9 cellular contexts compared by ENCODE assay signal in the genomic region with DNA sequence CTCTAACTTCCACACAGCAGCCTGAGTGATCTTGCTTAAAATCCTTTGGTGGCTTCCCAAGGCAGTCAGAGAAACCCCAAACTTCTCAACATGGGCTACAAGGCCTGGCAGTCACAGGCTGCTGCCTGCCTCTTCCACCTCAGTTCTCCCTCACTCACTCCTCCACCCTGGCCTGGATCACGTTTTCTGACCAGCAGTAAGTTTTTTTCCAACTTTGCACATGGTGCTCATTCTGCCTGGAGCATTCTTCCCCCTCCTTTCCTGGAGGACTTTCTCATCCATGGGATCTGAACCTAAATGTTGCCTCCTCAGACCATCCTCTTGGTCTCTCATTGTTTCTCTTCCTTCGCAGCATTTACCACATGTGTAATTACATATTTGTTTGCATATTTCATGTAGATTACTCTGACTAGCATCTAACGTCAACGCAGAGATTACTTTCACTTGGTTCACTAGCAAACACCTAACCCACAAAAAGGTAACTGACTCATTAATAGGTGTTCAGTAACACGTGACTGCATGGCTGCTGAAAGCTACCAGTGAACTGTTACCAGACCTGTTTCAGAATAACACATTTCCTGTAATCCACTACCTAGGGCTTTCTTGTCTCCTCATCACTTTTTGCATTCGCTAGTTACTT. TPM values are rescaled to one million over a fixed set of nuclear protein-coding genes. Genes with fewer than 3 reads are reported as not detected.
DNase-seq lines count a peak whose midpoint lies in the region; ATAC-seq, FAIRE-seq and TF ChIP-seq lines count a peak whose summit lies in the region.
"Had no signal": no experiment of that assay in that cellular context is flagged by ENCODE, and none has a peak within 500 bp of the region (broad histone marks: within the 10 kb centered on the region; RNA-seq: fewer than 3 reads in every experiment).

No MANE protein-coding gene starts in this region.

- no peak overlapping the region for H3K4me3 ChIP-seq in small intestine (ENCODE audit: low read depth in 1 of 2, low read length in 2 of 2)

- peak; percentile 57 for ATAC-seq in HG03457 (IDR thresholded peaks at IDR 0.05; ENCODE audit: unreplicated experiment)

- no peak for TF ChIP-seq CTCF in D721Med (IDR thresholded peaks at IDR 0.05; ENCODE audit: insufficient read depth, missing control alignments)

- 49 to 53% (median 53%) methylated on average over 6 of the region's 6 CpGs for WGBS in small intestine, 3 donors

- FAIRE-seq in small intestine (lab: Jason Lieb, UNC), result no peak
- no peak for FAIRE-seq in D721Med (lab: Jason Lieb, UNC)

- H3K9me3 ChIP-seq in small intestine (ENCODE audit: control insufficient read depth, low read depth), result no peaks in the 10 kb centered on the region

- peak; percentile 25 for DNase-seq in stimulated activated CD8-positive, alpha-beta memory T cell treated with anti-CD3 and anti-CD28 coated beads, Interleukin-12 subunit alpha, Interleukin-12 subunit beta, amount 100 ng/mL, for 1 hour (ENCODE audit: low read depth)
- DNase-seq in stimulated activated CD8-positive, alpha-beta memory T cell treated with anti-CD3 and anti-CD28 coated beads, Interleukin-4, amount 100 ng/mL, for 48 hours, result no peak
- DNase-seq in activated T-helper 9 cell treated with anti-CD3 and anti-CD28 coated beads, Interleukin-2, amount 50 U/mL, for 16 hours (ENCODE audit: low read depth), result peak; percentile 31
- DNase-seq in small intestine, result peak; percentile 63
- no peak for DNase-seq in D721Med (ENCODE audit: insufficient read length, low spot score)
- no peak for DNase-seq in nucleus accumbens (lab: John Stamatoyannopoulos, UW)
- DNase-seq in DMS 273 treated with DMSO at 0.1 percent for 48 hours (lab: John Stamatoyannopoulos, UW), result no peak

- peaks cover 14 to 19% of the 10 kb centered on the region in 2 donors for H3K4me1 ChIP-seq in small intestine (ENCODE audit: control insufficient read depth in 2 of 2, insufficient read depth in 1 of 2, low read depth in 1 of 2, low read length in 1 of 2)

- H3K36me3 ChIP-seq in small intestine (ENCODE audit: control insufficient read depth in 2 of 2, insufficient read depth in 2 of 2, low read length in 2 of 2), result peaks cover 0 to 4% of the 10 kb centered on the region in 2 donors

- peak overlapping the region; percentile 36 to 85 for H3K27ac ChIP-seq in small intestine (ENCODE audit: low read depth in 1 of 2, low read length in 1 of 2)
- H3K27ac ChIP-seq: C4-2B had no signal

- H3K27me3 ChIP-seq in small intestine (ENCODE audit: control insufficient read depth in 2 of 2, insufficient read depth in 2 of 2, low read length in 2 of 2), result no peaks in the 10 kb centered on the region

RNA-seq across cellular contexts. Expression of a gene that starts 17.1 kb away (rescaled TPM):
- 10 to 100 TPM; 19.8 to 30.0 (median 27.3) TPM for polyA plus RNA-seq in small intestine

Comparison
In these comparisons a context has a peak if more than half of its experiments do, and no peak if none do; other contexts are left out.
1. DNase-seq: peak in stimulated activated CD8-positive, alpha-beta memory T cell treated with anti-CD3 and anti-CD28 coated beads, Interleukin-12 subunit alpha, Interleukin-12 subunit beta, amount 100 ng/mL, for 1 hour (single experiment), activated T-helper 9 cell treated with anti-CD3 and anti-CD28 coated beads, Interleukin-2, amount 50 U/mL, for 16 hours (single experiment) and small intestine (single experiment); none in stimulated activated CD8-positive, alpha-beta memory T cell treated with anti-CD3 and anti-CD28 coated beads, Interleukin-4, amount 100 ng/mL, for 48 hours (single experiment), D721Med (single experiment), nucleus accumbens (0 of 56) and DMS 273 treated with DMSO at 0.1 percent for 48 hours (single experiment).